ENCODE assay signal across 16 cellular contexts in the genomic region with DNA sequence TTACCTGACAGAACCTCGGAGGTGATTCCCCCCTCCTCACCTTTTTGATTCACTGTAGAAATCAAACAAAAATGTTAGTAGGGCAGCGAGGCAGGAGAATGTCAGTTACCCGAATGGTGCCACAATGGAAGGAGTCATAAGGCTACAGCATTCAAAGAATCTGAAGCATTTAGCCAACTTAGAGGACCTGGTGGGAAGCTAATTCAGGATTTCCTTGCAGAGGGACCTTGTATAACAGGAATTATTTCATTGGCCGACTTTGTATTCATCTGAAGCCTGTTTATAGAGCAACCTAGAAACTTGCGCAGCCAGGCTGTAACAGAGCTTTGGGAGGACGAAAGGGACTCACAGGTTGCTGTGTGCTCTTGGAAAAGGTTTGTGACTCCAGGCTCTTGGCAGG.
DNase-seq lines count a peak whose midpoint lies in the region; ATAC-seq and TF ChIP-seq lines count a peak whose summit lies in the region.
"Had no signal": no experiment of that assay in that cellular context is flagged by ENCODE, and none has a peak within 500 bp of the region (broad histone marks: within the 10 kb centered on the region; RNA-seq: fewer than 3 reads in every experiment).

No MANE protein-coding gene starts in this region.

- no peak for ATAC-seq in GM18517 (IDR thresholded peaks at IDR 0.05; ENCODE audit: unreplicated experiment)
- ATAC-seq: GM12878 had no signal

- intact Hi-C loops in Caco-2 (cut with micrococcal nuclease; ENCODE audit: unreplicated experiment) = loop anchor here (5.0 kb wide), 1 partner anchor 104 kb away; no protein-coding TSS in a partner anchor
- intact Hi-C loops in dorsolateral prefrontal cortex (cut with DNase I) = no loop called here

- peaks cover 4% of the 10 kb centered on the region for H3K36me3 Mint-ChIP-seq in mesothelial cell of epicardium
- H3K36me3 Mint-ChIP-seq in Caco-2 (ENCODE audit: insufficient read depth, unreplicated experiment) = no peaks in the 10 kb centered on the region

- peak; percentile 20 for DNase-seq in ELF-1 (ENCODE audit: low read depth, low spot score)
- DNase-seq in amniotic epithelial cell (ENCODE audit: low read depth) = peak; percentile 21
- peak; percentile 38 for DNase-seq in iPS DF 19.7 (ENCODE audit: low read depth, low spot score)
- DNase-seq in mesothelial cell of epicardium (ENCODE audit: low spot score in 2 of 2, unreplicated experiment in 2 of 2) = no peak
- DNase-seq in stimulated activated CD4-positive, alpha-beta T cell treated with anti-CD3 and anti-CD28 coated beads, Interleukin-1b, Interleukin-23, amount 100 ng/mL, for 48 hours = no peak
- DNase-seq in Caco-2 = no peak
- DNase-seq in dorsolateral prefrontal cortex = no peak
- DNase-seq: DMS153, KBM-7, NCI-H146, NCI-H226, NCI-H526, OCI-M1 had no signal

- H3K9me3 Mint-ChIP-seq in mesothelial cell of epicardium (peaks cover 10% of the 10 kb centered on the region), Caco-2 (ENCODE audit: unreplicated experiment) (no peaks in the 10 kb centered on the region)

- H3K4me3 Mint-ChIP-seq in mesothelial cell of epicardium = no peak overlapping the region
- H3K4me3 Mint-ChIP-seq in Caco-2 (ENCODE audit: unreplicated experiment) = no peak overlapping the region

- H3K4me1 Mint-ChIP-seq in mesothelial cell of epicardium = peaks cover 19% of the 10 kb centered on the region
- H3K4me1 Mint-ChIP-seq in Caco-2 (ENCODE audit: low read depth, unreplicated experiment) = no peaks in the 10 kb centered on the region

- H3K27ac ChIP-seq in dorsolateral prefrontal cortex = no peak overlapping the region
- H3K27ac ChIP-seq: C4-2B had no signal

- no peaks in the 10 kb centered on the region for H3K9me3 ChIP-seq in Caco-2

- no peaks in the 10 kb centered on the region for H3K36me3 ChIP-seq in Caco-2 (ENCODE audit: control insufficient read depth, insufficient read depth, low read length)

- no peak overlapping the region for H3K4me3 ChIP-seq in Caco-2 (ENCODE audit: low read depth, low read length)
- H3K4me3 ChIP-seq in dorsolateral prefrontal cortex = no peak overlapping the region
- H3K4me3 ChIP-seq: GM12878 had no signal

- POLR2A ChIA-PET in Caco-2 (lab: Charles Lee) = no interaction called here

- H3K27me3 ChIP-seq in Caco-2 (replicated peaks; ENCODE audit: control insufficient read depth, insufficient read depth, low read length) (no peaks in the 10 kb centered on the region), dorsolateral prefrontal cortex (no peaks in the 10 kb centered on the region)

- TF ChIP-seq CTCF in mesothelial cell of epicardium (IDR thresholded peaks at IDR 0.05; ENCODE audit: unreplicated experiment) (no peak), Caco-2 (IDR thresholded peaks at IDR 0.05; ENCODE audit: insufficient read depth in 1 of 2, low read depth in 1 of 2, low read length in 1 of 2, severe bottlenecking in 1 of 2, unreplicated experiment in 1 of 2) (no peak), dorsolateral prefrontal cortex (IDR thresholded peaks at IDR 0.05 in 54 of 56, conservative IDR thresholded peaks at IDR 0.05 in 2 of 56; ENCODE audit: low read depth in 1 of 56, partially characterized antibody in 56 of 56) (no peak)

- BruUV-seq in Caco-2 (replicated peaks; lab: Mats Ljungman, UMichigan) = no TSS peak

- H3K27ac Mint-ChIP-seq in mesothelial cell of epicardium (peak overlapping the region; percentile 68), Caco-2 (ENCODE audit: unreplicated experiment) (no peak overlapping the region)

- CTCF ChIA-PET in Caco-2 (lab: Charles Lee) = no interaction called here

- no peaks in the 10 kb centered on the region for H3K27me3 Mint-ChIP-seq in mesothelial cell of epicardium (ENCODE audit: low read depth)
- no peaks in the 10 kb centered on the region for H3K27me3 Mint-ChIP-seq in Caco-2 (ENCODE audit: insufficient read depth, unreplicated experiment)

- no peaks in the 10 kb centered on the region for H3K4me1 ChIP-seq in Caco-2

Comparison
In these comparisons a context has a peak if more than half of its experiments do, and no peak if none do; other contexts are left out.
1. DNase-seq: peak in ELF-1 (single experiment), amniotic epithelial cell (single experiment) and iPS DF 19.7 (single experiment); none in mesothelial cell of epicardium (0 of 2), stimulated activated CD4-positive, alpha-beta T cell treated with anti-CD3 and anti-CD28 coated beads, Interleukin-1b, Interleukin-23, amount 100 ng/mL, for 48 hours (single experiment), Caco-2 (0 of 2) and dorsolateral prefrontal cortex (0 of 10).